In genomic region chr2:231162036-231162345, GRCh38 we compare ENCODE assay signal across 2 cellular contexts.
A peak's percentile ranks its signal among the peaks of the same experiment; 100 is the strongest.
TF ChIP-seq lines count a peak whose summit lies in the region.

No MANE protein-coding gene starts in this region.

TF ChIP-seq in GM12878, 131 proteins besides CTCF, POLR2A, EP300 and RAD21:
- TF ChIP-seq MTA2 (IDR thresholded peaks at IDR 0.05; ENCODE audit: low read depth): no peak
- TF ChIP-seq BMI1 (IDR thresholded peaks at IDR 0.05; ENCODE audit: borderline replicate concordance): no peak
- TF ChIP-seq SP1 (IDR thresholded peaks at IDR 0.05; ENCODE audit: low read depth, low read length): no peak
- no peak for TF ChIP-seq CBX3 (IDR thresholded peaks at IDR 0.05; ENCODE audit: borderline replicate concordance, low read depth)
- no peak for TF ChIP-seq SRF (IDR thresholded peaks at IDR 0.05; ENCODE audit: low read depth in 2 of 2, low read length in 2 of 2)
- no peak for TF ChIP-seq RELA (IDR thresholded peaks at IDR 0.05; ENCODE audit: borderline replicate concordance, partially characterized antibody)
- TF ChIP-seq KAT2A (conservative IDR thresholded peaks at IDR 0.05; ENCODE audit: control insufficient read depth, low read depth, low read length): no peak
- no peak for TF ChIP-seq EED (IDR thresholded peaks at IDR 0.05; ENCODE audit: low read depth)
- TF ChIP-seq HDAC6 (IDR thresholded peaks at IDR 0.05; ENCODE audit: unreplicated experiment): no peak
- no peak for TF ChIP-seq FOXM1 (IDR thresholded peaks at IDR 0.05; ENCODE audit: low read depth, low read length)
- no peak for TF ChIP-seq BRCA1 (IDR thresholded peaks at IDR 0.05; ENCODE audit: low read depth, low read length)

TF ChIP-seq in liver, 16 proteins besides CTCF, POLR2A, EP300 and RAD21:
- TF ChIP-seq NR2F2 (IDR thresholded peaks at IDR 0.05): peak; percentile 36
- no peak for TF ChIP-seq REST (IDR thresholded peaks at IDR 0.05)
- no peak for TF ChIP-seq EGR1 (IDR thresholded peaks at IDR 0.05; ENCODE audit: low read depth in 2 of 2)
TF ChIP-seq in liver: peak in this region for 1.
